24 cellular contexts compared by ENCODE assay signal in genomic region chr19:57667220-57667619, GRCh38. TPM values are rescaled to one million over a fixed set of nuclear protein-coding genes. Genes with fewer than 3 reads are reported as not detected.
A peak's percentile ranks its signal among the peaks of the same experiment; 100 is the strongest.
DNase-seq lines count a peak whose midpoint lies in the region; ATAC-seq and TF ChIP-seq lines count a peak whose summit lies in the region.
"Had no signal": no experiment of that assay in that cellular context is flagged by ENCODE, and none has a peak within 500 bp of the region (broad histone marks: within the 10 kb centered on the region; RNA-seq: fewer than 3 reads in every experiment).

No MANE protein-coding gene starts in this region.

- H3K36me3 Mint-ChIP-seq in GM23338 (ENCODE audit: low read depth) (no peaks in the 10 kb centered on the region), WTC11 (no peaks in the 10 kb centered on the region)

- H3K4me1 Mint-ChIP-seq in GM23338 (peaks cover 13% of the 10 kb centered on the region; the same call in 2 of the 3 replicates), WTC11 (peaks cover 15% of the 10 kb centered on the region)

- CTCF ChIA-PET in WTC11 (lab: Charles Lee), result interaction anchor here (1.6 kb wide), 1 partner anchor 14 kb away, joined by 4 read pairs; the partner anchor contains the start of gene ZNF551

- H3K27me3 ChIP-seq in GM23338 (ENCODE audit: insufficient read depth), result peaks cover 20% of the 10 kb centered on the region
- H3K27me3 ChIP-seq: SJSA1 had no signal

- H3K27ac ChIP-seq in GM23338 (ENCODE audit: low read depth), result no peak overlapping the region
- H3K27ac ChIP-seq: A549; BLaER1 treated with 17β-estradiol and CSF1 and Interleukin-3, amounts not matched to agents 10 nM and 100 nM; KMS-11; PC-9; SJSA1 had no signal

- no peak overlapping the region for H3K4me3 ChIP-seq in GM23338
- H3K4me3 ChIP-seq: A549; BLaER1 treated with 17β-estradiol and CSF1 and Interleukin-3, amounts not matched to agents 10 nM and 100 nM; PC-9; SJSA1 had no signal

- H3K27ac Mint-ChIP-seq in GM23338 (no peak overlapping the region), WTC11 (no peak overlapping the region)
- H3K27ac Mint-ChIP-seq: CD4-positive, alpha-beta T cell had no signal

- no peak overlapping the region for H2AFZ ChIP-seq in GM23338
- H2AFZ ChIP-seq: PC-9 had no signal

- no peaks in the 10 kb centered on the region for H3K79me2 ChIP-seq in GM23338 (replicated peaks; ENCODE audit: insufficient read depth)

- peaks cover 14% of the 10 kb centered on the region for H3K27me3 Mint-ChIP-seq in GM23338 (ENCODE audit: insufficient read depth, low read depth, poor library complexity)
- peaks cover 28% of the 10 kb centered on the region for H3K27me3 Mint-ChIP-seq in WTC11 (ENCODE audit: low read depth)

- in situ Hi-C loops in GM13977 (cut with MboI; ENCODE audit: low pct_unique_long_range_greater_than_20kb, low sequenced_read_pairs, unreplicated experiment), result no loop called here

- no peak overlapping the region for H3K4me2 ChIP-seq in GM23338
- H3K4me2 ChIP-seq: A549; BLaER1 treated with 17β-estradiol and CSF1 and Interleukin-3, amounts not matched to agents 10 nM and 100 nM; KMS-11; PC-9 had no signal

- DNase-seq in GM23338 (ENCODE audit: low spot score), result peak; percentile 49
- no peak for DNase-seq in WTC11 (ENCODE audit: low spot score)
- peak; percentile 25 for DNase-seq in iPS-NIHi7 (ENCODE audit: extremely low spot score)
- no peak for DNase-seq in NCI-H146 (lab: John Stamatoyannopoulos, UW)
- DNase-seq in GM13977 (ENCODE audit: low spot score), result no peak
- DNase-seq: AML-193; CD4-positive, alpha-beta T cell; DMS53; H7; MM.1S; NCI-H1694; NCI-H2029 treated with DMSO at 0.1 percent for 48 hours; NCI-H2227 treated with DMSO at 0.1 percent for 48 hours; NCI-H526 treated with DMSO at 0.1 percent for 48 hours; PC-9; Right ventricle myocardium superior; RPMI8226; T-helper 1 cell had no signal

- no peaks in the 10 kb centered on the region for H3K36me3 ChIP-seq in GM23338 (ENCODE audit: insufficient read depth)
- H3K36me3 ChIP-seq: BLaER1 treated with 17β-estradiol and CSF1 and Interleukin-3, amounts not matched to agents 10 nM and 100 nM; SJSA1 had no signal

- peak; percentile 15 for ATAC-seq in GM23338
- peak; percentile 10 for ATAC-seq in WTC11
- ATAC-seq in GM18502 (IDR thresholded peaks at IDR 0.05; ENCODE audit: poor library complexity, unreplicated experiment), result no peak
- ATAC-seq: A549 had no signal

- peaks cover 16% of the 10 kb centered on the region; the same call in 1 of the 2 replicates for H3K4me1 ChIP-seq in GM23338 (ENCODE audit: insufficient read depth)
- H3K4me1 ChIP-seq: A549 had no signal

- H3K9me3 Mint-ChIP-seq in GM23338, result no peaks in the 10 kb centered on the region
- H3K9me3 Mint-ChIP-seq in WTC11, result no peaks in the 10 kb centered on the region

- H3K4me3 Mint-ChIP-seq in GM23338 (no peak overlapping the region), WTC11 (no peak overlapping the region)
- H3K4me3 Mint-ChIP-seq: CD4-positive, alpha-beta T cell had no signal

- H3K9me2 ChIP-seq in GM23338 (ENCODE audit: insufficient read depth), result no peaks in the 10 kb centered on the region

- TF ChIP-seq CTCF in GM23338 (conservative IDR thresholded peaks at IDR 0.05; ENCODE audit: low read depth in 2 of 2) (no peak), WTC11 (IDR thresholded peaks at IDR 0.05) (no peak), GM13977 (IDR thresholded peaks at IDR 0.05; ENCODE audit: extremely low read depth, insufficient read depth, missing control alignments) (no peak)

- POLR2A ChIA-PET in WTC11 (lab: Charles Lee), result no interaction called here

- H3F3A ChIP-seq in GM23338 (replicated peaks; ENCODE audit: low read depth), result peaks cover 12% of the 10 kb centered on the region; the same call in 1 of the 2 replicates

- no peaks in the 10 kb centered on the region for H4K20me1 ChIP-seq in GM23338 (replicated peaks; ENCODE audit: insufficient read depth)

TF ChIP-seq in GM23338, 12 proteins besides CTCF, POLR2A, EP300 and RAD21:
- TF ChIP-seq POLR2AphosphoS5 (IDR thresholded peaks at IDR 0.05; ENCODE audit: low read depth), result no peak
- peak; percentile 76 for TF ChIP-seq REST (IDR thresholded peaks at IDR 0.05; ENCODE audit: unreplicated experiment)

TF ChIP-seq in WTC11, 78 proteins besides CTCF, POLR2A, EP300 and RAD21 (continues in another document):
- no peak for TF ChIP-seq ZNF396 (CRISPR knock-in tag; IDR thresholded peaks at IDR 0.05; ENCODE audit: borderline replicate concordance)
- no peak for TF ChIP-seq GTF2I (CRISPR knock-in tag; conservative IDR thresholded peaks at IDR 0.05)
- TF ChIP-seq TP53 (CRISPR knock-in tag; IDR thresholded peaks at IDR 0.05), result no peak
- TF ChIP-seq RORB (CRISPR knock-in tag; IDR thresholded peaks at IDR 0.05), result no peak
- no peak for TF ChIP-seq JUN (CRISPR knock-in tag; IDR thresholded peaks at IDR 0.05)
- TF ChIP-seq ZNF232 (CRISPR knock-in tag; IDR thresholded peaks at IDR 0.05), result no peak
- TF ChIP-seq AFF4 (CRISPR knock-in tag; IDR thresholded peaks at IDR 0.05; ENCODE audit: borderline replicate concordance), result no peak
- TF ChIP-seq CREM (CRISPR knock-in tag; IDR thresholded peaks at IDR 0.05), result no peak
- TF ChIP-seq ZNF671 (CRISPR knock-in tag; IDR thresholded peaks at IDR 0.05), result no peak
- TF ChIP-seq ZNF138 (CRISPR knock-in tag; conservative IDR thresholded peaks at IDR 0.05), result no peak

RNA-seq across cellular contexts. Expression of gene ZSCAN4, which starts 1.5 kb away (rescaled TPM):
- total RNA-seq in GM23338 (2014; rRNA removed; shearing (Covaris generic)), result not detected in 2 replicates
- not detected in 2 replicates for polyA plus RNA-seq in GM23338 (2016; fragmentation: Nextera tagmentation; extraction: Ambion mirVana)
- total RNA-seq in WTC11 (2021), result 0.09 to 0.13 TPM in 2 of 3 replicates, not detected in the other
- total RNA-seq: CD4-positive, alpha-beta T cell; H7; NCI-H460; PC-9; Right ventricle myocardium superior; SJSA1 had no signal

RNA-seq across cellular contexts. Expression of gene ZNF551, which starts 14.6 kb away (rescaled TPM):
- 45.7 and 51.4 TPM in 2 replicates for total RNA-seq in GM23338 (2014; rRNA removed; shearing (Covaris generic))
- 7.8 and 8.2 TPM in 2 replicates for polyA plus RNA-seq in GM23338 (2016; fragmentation: Nextera tagmentation; extraction: Ambion mirVana)
- 30.2 to 32.4 TPM (median 31.3 TPM) in 3 replicates for total RNA-seq in WTC11 (2021)

RNA-seq across cellular contexts. Expression of gene ZNF211, which starts 34.3 kb away (rescaled TPM):
- 13.8 and 14.2 TPM in 2 replicates for total RNA-seq in GM23338 (2014; rRNA removed; shearing (Covaris generic))
- polyA plus RNA-seq in GM23338 (2016; fragmentation: Nextera tagmentation; extraction: Ambion mirVana), result 5.3 and 9.7 TPM in 2 replicates
- 13.5 to 17.6 TPM (median 14.3 TPM) in 3 replicates for total RNA-seq in WTC11 (2021)

RNA-seq across cellular contexts. Expression of gene ZNF154, which starts 41.8 kb away (rescaled TPM):
- 7.3 and 10.1 TPM in 2 replicates for total RNA-seq in GM23338 (2014; rRNA removed; shearing (Covaris generic))
- 4.4 and 5.1 TPM in 2 replicates for polyA plus RNA-seq in GM23338 (2016; fragmentation: Nextera tagmentation; extraction: Ambion mirVana)
- 20.0 to 22.0 TPM (median 21.4 TPM) in 3 replicates for total RNA-seq in WTC11 (2021)
- total RNA-seq: NCI-H460 had no signal
- polyA plus RNA-seq: A549 had no signal

RNA-seq across cellular contexts. Expression of gene ZNF134, which starts 53.2 kb away (rescaled TPM):
- total RNA-seq in GM23338 (2014; rRNA removed; shearing (Covaris generic)), result 55.7 and 79.6 TPM in 2 replicates
- polyA plus RNA-seq in GM23338 (2016; fragmentation: Nextera tagmentation; extraction: Ambion mirVana), result 13.1 and 14.6 TPM in 2 replicates
- 46.8 to 53.1 TPM (median 52.5 TPM) in 3 replicates for total RNA-seq in WTC11 (2021)

Comparison
In these comparisons a context has a peak if more than half of its experiments do, and no peak if none do; other contexts are left out.
1. DNase-seq: peak in GM23338 (single experiment) and iPS-NIHi7 (single experiment); none in WTC11 (single experiment), NCI-H146 (single experiment) and GM13977 (single experiment).